Comparison of ENCODE assay signal across 27 cellular contexts in genomic region chr4:156894234-156894633, GRCh38.
"Had no signal": no experiment of that assay in that cellular context is flagged by ENCODE, and none has a peak within 500 bp of the region (broad histone marks: within the 10 kb centered on the region; RNA-seq: fewer than 3 reads in every experiment).

No MANE protein-coding gene starts in this region.

- H3K36me3 ChIP-seq: adrenal gland, ascending aorta, breast epithelium, esophagus muscularis mucosa, gastroesophageal sphincter, heart right ventricle had no signal

- H3K4me1 ChIP-seq: breast epithelium had no signal

- H3K9me3 ChIP-seq: adrenal gland, ascending aorta, breast epithelium, esophagus muscularis mucosa, gastroesophageal sphincter, heart right ventricle had no signal

- H3K4me3 ChIP-seq: adrenal gland, ascending aorta, breast epithelium, coronary artery, esophagus muscularis mucosa, gastroesophageal sphincter, heart right ventricle had no signal

- ATAC-seq: activated CD4-positive, alpha-beta T cell treated with anti-CD3 and anti-CD28 coated beads for 36 hours; activated CD8-positive, alpha-beta memory T cell treated with anti-CD3 and anti-CD28 coated beads, Interleukin-2, amount 10 ng/mL, durations not matched to agents 7 days and 5 days; activated CD8-positive, alpha-beta T cell treated with anti-CD3 and anti-CD28 coated beads, Interleukin-2, amount 10 ng/mL, durations not matched to agents 7 days and 5 days; activated naive CD8-positive, alpha-beta T cell treated with anti-CD3 and anti-CD28 coated beads, Interleukin-2, amount 50 U/mL, for 24 hours; effector memory CD8-positive, alpha-beta T cell; gastroesophageal sphincter; heart right ventricle had no signal

- H3K27me3 ChIP-seq: adrenal gland, ascending aorta, breast epithelium, esophagus muscularis mucosa, gastroesophageal sphincter, heart right ventricle had no signal

- H3K27ac ChIP-seq: adrenal gland, ascending aorta, breast epithelium, coronary artery, esophagus muscularis mucosa, gastroesophageal sphincter, heart right ventricle had no signal

- DNase-seq: activated CD4-positive, alpha-beta memory T cell treated with anti-CD3 and anti-CD28 coated beads for 36 hours; activated CD4-positive, alpha-beta T cell treated with anti-CD3 and anti-CD28 coated beads for 36 hours; activated CD4-positive, alpha-beta T cell treated with anti-CD3 and anti-CD28 coated beads, Interleukin-2, amount 10 ng/mL, durations not matched to agents 24 days and 14 days; activated CD4-positive, CD25-positive, alpha-beta regulatory T cell; activated CD4-positive, CD25-positive, alpha-beta regulatory T cell treated with anti-CD3 and anti-CD28 coated beads, Interleukin-2, amount 50 U/mL, for 72 hours; activated CD8-positive, alpha-beta memory T cell treated with anti-CD3 and anti-CD28 coated beads, Interleukin-2, amount 10 ng/mL, durations not matched to agents 7 days and 5 days; activated CD8-positive, alpha-beta memory T cell treated with anti-CD3 and anti-CD28 coated beads, Interleukin-2, amount 50 U/mL, for 4 hours; activated CD8-positive, alpha-beta T cell treated with anti-CD3 and anti-CD28 coated beads, Interleukin-2, amount 10 ng/mL, durations not matched to agents 7 days and 5 days; activated effector memory CD4-positive, alpha-beta T cell treated with anti-CD3 and anti-CD28 coated beads, Interleukin-2, amount 50 U/mL, for 16 hours; activated naive CD4-positive, alpha-beta T cell treated with anti-CD3 and anti-CD28 coated beads for 36 hours; activated naive CD8-positive, alpha-beta T cell treated with anti-CD3 and anti-CD28 coated beads for 36 hours; activated naive CD8-positive, alpha-beta T cell treated with anti-CD3 and anti-CD28 coated beads, Interleukin-2, amount 50 U/mL, for 24 hours; activated T-cell treated with anti-CD3 and anti-CD28 coated beads, Interleukin-2, amount 50 U/mL, for 1 hour; activated T-cell treated with anti-CD3 and anti-CD28 coated beads, Interleukin-2, amount 50 U/mL, for 48 hours; adrenal gland; amygdala; effector CD4-positive, alpha-beta T cell; effector memory CD8-positive, alpha-beta T cell; erythroblast; foreskin melanocyte; heart right ventricle; T-helper 2 cell had no signal
